In genomic region chr1:6462412-6463119, GRCh38 we compare ENCODE assay signal across 20 cellular contexts. TPM values are rescaled to one million over a fixed set of nuclear protein-coding genes. Genes with fewer than 3 reads are reported as not detected.
DNase-seq lines count a peak whose midpoint lies in the region; ATAC-seq and TF ChIP-seq lines count a peak whose summit lies in the region.
"Had no signal": no experiment of that assay in that cellular context is flagged by ENCODE, and none has a peak within 500 bp of the region (broad histone marks: within the 10 kb centered on the region; RNA-seq: fewer than 3 reads in every experiment).

No MANE protein-coding gene starts in this region.

- CTCF ChIA-PET in HEK293 (lab: Yijun Ruan, JAX): interaction anchor here (0.8 to 2.7 kb wide), 5 partner anchors 11 to 216 kb away, joined by 3 to 10 read pairs (median 4); no protein-coding TSS in a partner anchor

- H3K9me3 ChIP-seq in HEK293 (ENCODE audit: control insufficient read depth, insufficient read depth, low read depth, low read length): no peaks in the 10 kb centered on the region
- H3K9me3 ChIP-seq in mesenchymal stem cell (ENCODE audit: control insufficient read depth, low read length): no peaks in the 10 kb centered on the region
- H3K9me3 ChIP-seq: esophagus squamous epithelium, stomach, upper lobe of right lung had no signal

- H2AK5ac ChIP-seq in mesenchymal stem cell (ENCODE audit: low read length, severe bottlenecking): no peak overlapping the region

- peak overlapping the region; percentile 69 for H3K27ac Mint-ChIP-seq in T-helper 2 cell treated with Interferon-gamma antibody and Interleukin-4, amounts not matched to agents 5 μg/mL and 100 μg/mL, for 36 hours
- peak overlapping the region; percentile 55 for H3K27ac Mint-ChIP-seq in activated naive CD8-positive, alpha-beta T cell treated with anti-CD3 and anti-CD28 coated beads, Interleukin-2, amount 50 U/mL, for 24 hours

- H3K4me1 ChIP-seq in HEK293 (ENCODE audit: control insufficient read depth, insufficient read depth, low read length) (no peaks in the 10 kb centered on the region), mesenchymal stem cell (ENCODE audit: control insufficient read depth, insufficient read depth, low read depth, low read length) (peaks cover 5% of the 10 kb centered on the region)

- peaks cover 0 to 37% of the 10 kb centered on the region in 2 experiments for H3K27me3 ChIP-seq in mesenchymal stem cell (ENCODE audit: control insufficient read depth in 1 of 2, insufficient read depth in 1 of 2, low read length in 2 of 2)
- H3K27me3 ChIP-seq: upper lobe of right lung had no signal

- peak overlapping the region in 1 of 2 experiments; percentile 17 for H2BK12ac ChIP-seq in mesenchymal stem cell (ENCODE audit: low read length in 2 of 2)

- peaks cover 0 to 35% of the 10 kb centered on the region in 2 experiments; a peak in 1 of 3 replicates for H3K36me3 ChIP-seq in HEK293 (ENCODE audit: control insufficient read depth in 2 of 2, insufficient read depth in 1 of 2, low read length in 2 of 2)
- H3K36me3 ChIP-seq in mesenchymal stem cell (ENCODE audit: control insufficient read depth in 1 of 2, insufficient read depth in 2 of 2, low read depth in 1 of 2, low read length in 2 of 2): peaks cover 16 to 60% of the 10 kb centered on the region in 2 experiments
- H3K36me3 ChIP-seq: upper lobe of right lung had no signal

- no peak for DNase-seq in T-helper 2 cell treated with Interferon-gamma antibody and Interleukin-4, amounts not matched to agents 5 μg/mL and 100 μg/mL, for 36 hours (ENCODE audit: low spot score)
- DNase-seq in T-helper 2 cell (no peak), mesenchymal stem cell (no peak), SHP77 treated with DMSO at 0.1 percent for 48 hours (lab: John Stamatoyannopoulos, UW) (no peak)
- DNase-seq in activated naive CD8-positive, alpha-beta T cell treated with anti-CD3 and anti-CD28 coated beads, Interleukin-2, amount 50 U/mL, for 24 hours: no peak
- DNase-seq: activated CD8-positive, alpha-beta memory T cell treated with anti-CD3 and anti-CD28 coated beads, Interleukin-2, amount 50 U/mL, for 48 hours; aorta; esophagus squamous epithelium; glutamatergic neuron; KG1; mammary epithelial cell; NCI-H1092; NCI-H69; stomach; upper lobe of right lung had no signal

- peaks cover 4% of the 10 kb centered on the region for H3K27me3 Mint-ChIP-seq in T-helper 2 cell treated with Interferon-gamma antibody and Interleukin-4, amounts not matched to agents 5 μg/mL and 100 μg/mL, for 36 hours (ENCODE audit: low read depth)
- H3K27me3 Mint-ChIP-seq in activated naive CD8-positive, alpha-beta T cell treated with anti-CD3 and anti-CD28 coated beads, Interleukin-2, amount 50 U/mL, for 24 hours: peaks cover 3% of the 10 kb centered on the region

- 94% methylated on average over 12 of the region's 13 CpGs for WGBS in mesenchymal stem cell

- no peak overlapping the region for H3K14ac ChIP-seq in mesenchymal stem cell (ENCODE audit: low read length in 2 of 2)

- no peak overlapping the region for H3K4me2 ChIP-seq in mesenchymal stem cell (ENCODE audit: low read length, poor library complexity, severe bottlenecking)

- no peak for ATAC-seq in activated naive CD8-positive, alpha-beta T cell treated with anti-CD3 and anti-CD28 coated beads, Interleukin-2, amount 50 U/mL, for 24 hours
- ATAC-seq in GM21526 (IDR thresholded peaks at IDR 0.05; ENCODE audit: low FRiP score, unreplicated experiment) (no peak), GM21447 (IDR thresholded peaks at IDR 0.05; ENCODE audit: unreplicated experiment) (no peak)
- ATAC-seq: upper lobe of right lung had no signal

- H2BK5ac ChIP-seq in mesenchymal stem cell (ENCODE audit: low read depth, low read length, poor library complexity, severe bottlenecking): no peak overlapping the region

- peaks cover 38% of the 10 kb centered on the region for H3K4me1 Mint-ChIP-seq in T-helper 2 cell treated with Interferon-gamma antibody and Interleukin-4, amounts not matched to agents 5 μg/mL and 100 μg/mL, for 36 hours (ENCODE audit: low read depth)
- H3K4me1 Mint-ChIP-seq in activated naive CD8-positive, alpha-beta T cell treated with anti-CD3 and anti-CD28 coated beads, Interleukin-2, amount 50 U/mL, for 24 hours: peaks cover 52% of the 10 kb centered on the region

- H3K9ac ChIP-seq in mesenchymal stem cell (ENCODE audit: low read length): no peak overlapping the region

- H3K4me3 ChIP-seq in HEK293 (ENCODE audit: low read depth, low read length) (no peak overlapping the region), mesenchymal stem cell (ENCODE audit: insufficient read depth in 1 of 2, low read depth in 1 of 2, low read length in 2 of 2) (no peak overlapping the region)
- H3K4me3 ChIP-seq: esophagus squamous epithelium, stomach, upper lobe of right lung had no signal

- H4K91ac ChIP-seq in mesenchymal stem cell (ENCODE audit: low read length): peak overlapping the region; percentile 18

- H3K4me3 Mint-ChIP-seq in T-helper 2 cell treated with Interferon-gamma antibody and Interleukin-4, amounts not matched to agents 5 μg/mL and 100 μg/mL, for 36 hours: peak overlapping the region; percentile 60
- peak overlapping the region; percentile 55 for H3K4me3 Mint-ChIP-seq in activated naive CD8-positive, alpha-beta T cell treated with anti-CD3 and anti-CD28 coated beads, Interleukin-2, amount 50 U/mL, for 24 hours

- POLR2A ChIA-PET in HEK293 (lab: Yijun Ruan, JAX): no interaction called here

- no peak overlapping the region for H3K23ac ChIP-seq in mesenchymal stem cell (ENCODE audit: low read length in 2 of 2)

- no peak overlapping the region for H2AFZ ChIP-seq in mesenchymal stem cell (ENCODE audit: low read depth, low read length)

- no peaks in the 10 kb centered on the region for H3K79me1 ChIP-seq in mesenchymal stem cell (replicated peaks; ENCODE audit: low read length, poor library complexity, severe bottlenecking)

- peak; percentile 14; the same call in 1 of the 2 replicates for TF ChIP-seq CTCF in HEK293 (tag by site-specific recombination; IDR thresholded peaks at IDR 0.05)

- H3K9me3 Mint-ChIP-seq in T-helper 2 cell treated with Interferon-gamma antibody and Interleukin-4, amounts not matched to agents 5 μg/mL and 100 μg/mL, for 36 hours: no peaks in the 10 kb centered on the region
- no peaks in the 10 kb centered on the region for H3K9me3 Mint-ChIP-seq in activated naive CD8-positive, alpha-beta T cell treated with anti-CD3 and anti-CD28 coated beads, Interleukin-2, amount 50 U/mL, for 24 hours

- no peak overlapping the region for H4K8ac ChIP-seq in mesenchymal stem cell (ENCODE audit: low read length)

- H3K18ac ChIP-seq in mesenchymal stem cell (ENCODE audit: low read depth in 1 of 2, low read length in 2 of 2): no peak overlapping the region

- H3K4ac ChIP-seq in mesenchymal stem cell (ENCODE audit: low read depth in 1 of 2, low read length in 2 of 2): no peak overlapping the region

- H3K36me3 Mint-ChIP-seq in T-helper 2 cell treated with Interferon-gamma antibody and Interleukin-4, amounts not matched to agents 5 μg/mL and 100 μg/mL, for 36 hours (ENCODE audit: low read depth): peaks cover 40% of the 10 kb centered on the region
- peaks cover 15% of the 10 kb centered on the region for H3K36me3 Mint-ChIP-seq in activated naive CD8-positive, alpha-beta T cell treated with anti-CD3 and anti-CD28 coated beads, Interleukin-2, amount 50 U/mL, for 24 hours (ENCODE audit: low read depth)

- H2BK120ac ChIP-seq in mesenchymal stem cell (ENCODE audit: low read depth, low read length): no peak overlapping the region

- H3K27ac ChIP-seq in HEK293 (ENCODE audit: extremely low read depth, low read depth, low read length) (no peak overlapping the region), mesenchymal stem cell (ENCODE audit: low read length, poor library complexity, severe bottlenecking) (no peak overlapping the region)
- H3K27ac ChIP-seq: C4-2B, esophagus squamous epithelium, stomach, upper lobe of right lung had no signal

- H2BK15ac ChIP-seq in mesenchymal stem cell (ENCODE audit: low read depth, poor library complexity, severe bottlenecking): no peak overlapping the region

TF ChIP-seq in HEK293, 187 proteins besides CTCF, POLR2A, EP300 and RAD21:
- TF ChIP-seq SETDB1 (IDR thresholded peaks at IDR 0.05; ENCODE audit: insufficient read length, low read length) (no peak), EGR2 (tag by site-specific recombination; IDR thresholded peaks at IDR 0.05; ENCODE audit: low read depth) (peak; percentile 81), ZNF621 (tag by site-specific recombination; IDR thresholded peaks at IDR 0.05) (no peak), ZFHX2 (tag by site-specific recombination; conservative IDR thresholded peaks at IDR 0.05) (peak; percentile 66), REST (tag by site-specific recombination; IDR thresholded peaks at IDR 0.05) (0 out of 2 replicates have a peak, but pooled peaks have one; percentile 33)

RNA-seq across cellular contexts. Expression of gene TNFRSF25, which starts 3.4 kb away (rescaled TPM):
- 2.9 TPM for polyA plus RNA-seq in mesenchymal stem cell (2013, experiment 1 of 2)
- polyA plus RNA-seq in mesenchymal stem cell (2013, experiment 2 of 2): 2.4 TPM

RNA-seq across cellular contexts. Expression of gene PLEKHG5, which starts 28.9 kb away (rescaled TPM):
- 6.5 TPM for polyA plus RNA-seq in mesenchymal stem cell (2013, experiment 1 of 2)
- polyA plus RNA-seq in mesenchymal stem cell (2013, experiment 2 of 2): 6.7 TPM

RNA-seq across cellular contexts. Expression of gene ESPN, which starts 38.0 kb away (rescaled TPM):
- polyA plus RNA-seq in mesenchymal stem cell (2013, experiment 1 of 2): 0.06 TPM
- polyA plus RNA-seq in mesenchymal stem cell (2013, experiment 2 of 2): not detected
- polyA plus RNA-seq: neural cell had no signal

RNA-seq across cellular contexts. Expression of gene HES2, which starts 42.8 kb away (rescaled TPM):
- polyA plus RNA-seq in mesenchymal stem cell (2013, experiment 1 of 2): 0.07 TPM
- polyA plus RNA-seq in mesenchymal stem cell (2013, experiment 2 of 2): 0.05 TPM
- polyA plus RNA-seq: neural cell had no signal
